ENCODE assay signal across 1 cellular context in genomic region chr2:132439703-132440398, GRCh38.
A peak's percentile ranks its signal among the peaks of the same experiment; 100 is the strongest.
TF ChIP-seq lines count a peak whose summit lies in the region.

No MANE protein-coding gene starts in this region.

TF ChIP-seq in HepG2, 621 proteins besides CTCF, POLR2A, EP300 and RAD21 (continued from another document and continues in another):
- TF ChIP-seq, protein P1, sequence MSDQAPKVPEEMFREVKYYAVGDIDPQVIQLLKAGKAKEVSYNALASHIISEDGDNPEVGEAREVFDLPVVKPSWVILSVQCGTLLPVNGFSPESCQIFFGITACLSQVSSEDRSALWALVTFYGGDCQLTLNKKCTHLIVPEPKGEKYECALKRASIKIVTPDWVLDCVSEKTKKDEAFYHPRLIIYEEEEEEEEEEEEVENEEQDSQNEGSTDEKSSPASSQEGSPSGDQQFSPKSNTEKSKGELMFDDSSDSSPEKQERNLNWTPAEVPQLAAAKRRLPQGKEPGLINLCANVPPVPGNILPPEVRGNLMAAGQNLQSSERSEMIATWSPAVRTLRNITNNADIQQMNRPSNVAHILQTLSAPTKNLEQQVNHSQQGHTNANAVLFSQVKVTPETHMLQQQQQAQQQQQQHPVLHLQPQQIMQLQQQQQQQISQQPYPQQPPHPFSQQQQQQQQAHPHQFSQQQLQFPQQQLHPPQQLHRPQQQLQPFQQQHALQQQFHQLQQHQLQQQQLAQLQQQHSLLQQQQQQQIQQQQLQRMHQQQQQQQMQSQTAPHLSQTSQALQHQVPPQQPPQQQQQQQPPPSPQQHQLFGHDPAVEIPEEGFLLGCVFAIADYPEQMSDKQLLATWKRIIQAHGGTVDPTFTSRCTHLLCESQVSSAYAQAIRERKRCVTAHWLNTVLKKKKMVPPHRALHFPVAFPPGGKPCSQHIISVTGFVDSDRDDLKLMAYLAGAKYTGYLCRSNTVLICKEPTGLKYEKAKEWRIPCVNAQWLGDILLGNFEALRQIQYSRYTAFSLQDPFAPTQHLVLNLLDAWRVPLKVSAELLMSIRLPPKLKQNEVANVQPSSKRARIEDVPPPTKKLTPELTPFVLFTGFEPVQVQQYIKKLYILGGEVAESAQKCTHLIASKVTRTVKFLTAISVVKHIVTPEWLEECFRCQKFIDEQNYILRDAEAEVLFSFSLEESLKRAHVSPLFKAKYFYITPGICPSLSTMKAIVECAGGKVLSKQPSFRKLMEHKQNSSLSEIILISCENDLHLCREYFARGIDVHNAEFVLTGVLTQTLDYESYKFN (CRISPR knock-in tag; conservative IDR thresholded peaks at IDR 0.05), result peak; percentile 71
- no peak for TF ChIP-seq ARHGAP35 (CRISPR knock-in tag; IDR thresholded peaks at IDR 0.05; ENCODE audit: borderline replicate concordance)
- no peak for TF ChIP-seq ZNF33A (CRISPR knock-in tag; IDR thresholded peaks at IDR 0.05; ENCODE audit: borderline replicate concordance)
- TF ChIP-seq PHF8 (CRISPR knock-in tag; IDR thresholded peaks at IDR 0.05), result no peak
- no peak for TF ChIP-seq REL (CRISPR knock-in tag; conservative IDR thresholded peaks at IDR 0.05)
- no peak for TF ChIP-seq RFX1 (IDR thresholded peaks at IDR 0.05)
- TF ChIP-seq ZNF614 (CRISPR knock-in tag; IDR thresholded peaks at IDR 0.05; ENCODE audit: borderline replicate concordance), result peak; percentile 51; the same call in 1 of the 2 replicates
- no peak for TF ChIP-seq ZBTB38 (CRISPR knock-in tag; IDR thresholded peaks at IDR 0.05)
- no peak for TF ChIP-seq GATA4 (IDR thresholded peaks at IDR 0.05; ENCODE audit: borderline replicate concordance, low read depth)
- TF ChIP-seq CENPX (CRISPR knock-in tag; IDR thresholded peaks at IDR 0.05), result no peak
- TF ChIP-seq PITX1 (CRISPR knock-in tag; IDR thresholded peaks at IDR 0.05), result no peak
- TF ChIP-seq DMAP1 (CRISPR knock-in tag; IDR thresholded peaks at IDR 0.05), result 0 out of 2 replicates have a peak, but pooled peaks have one; percentile 37
- 0 out of 2 replicates have a peak, but pooled peaks have one; percentile 51 for TF ChIP-seq ZNF546 (CRISPR knock-in tag; conservative IDR thresholded peaks at IDR 0.05)
- TF ChIP-seq IKZF1 (IDR thresholded peaks at IDR 0.05), result no peak
- TF ChIP-seq ZNF605 (CRISPR knock-in tag; IDR thresholded peaks at IDR 0.05), result no peak
- no peak for TF ChIP-seq ZFP36 (IDR thresholded peaks at IDR 0.05; ENCODE audit: borderline replicate concordance, low read depth, low read length, partially characterized antibody)
- 0 out of 2 replicates have a peak, but pooled peaks have one; percentile 25 for TF ChIP-seq ZNF615 (CRISPR knock-in tag; IDR thresholded peaks at IDR 0.05; ENCODE audit: borderline replicate concordance)
- TF ChIP-seq TBL1XR1 (IDR thresholded peaks at IDR 0.05; ENCODE audit: borderline replicate concordance, low read length, partially characterized antibody), result peak; percentile 39
- TF ChIP-seq CHD4 (IDR thresholded peaks at IDR 0.05; ENCODE audit: borderline replicate concordance, low read length), result no peak
- no peak for TF ChIP-seq SMARCE1 (IDR thresholded peaks at IDR 0.05; ENCODE audit: borderline replicate concordance)
- no peak for TF ChIP-seq FLYWCH1 (CRISPR knock-in tag; IDR thresholded peaks at IDR 0.05)
- TF ChIP-seq ZNF652 (CRISPR knock-in tag; IDR thresholded peaks at IDR 0.05; ENCODE audit: borderline replicate concordance, low read depth), result no peak
- no peak for TF ChIP-seq ZFP1 (CRISPR knock-in tag; IDR thresholded peaks at IDR 0.05)
- no peak for TF ChIP-seq ESRRA (CRISPR knock-in tag; IDR thresholded peaks at IDR 0.05; ENCODE audit: low read depth)
- no peak for TF ChIP-seq ZFX (CRISPR knock-in tag; IDR thresholded peaks at IDR 0.05; ENCODE audit: low read depth)
- TF ChIP-seq, protein P2, sequence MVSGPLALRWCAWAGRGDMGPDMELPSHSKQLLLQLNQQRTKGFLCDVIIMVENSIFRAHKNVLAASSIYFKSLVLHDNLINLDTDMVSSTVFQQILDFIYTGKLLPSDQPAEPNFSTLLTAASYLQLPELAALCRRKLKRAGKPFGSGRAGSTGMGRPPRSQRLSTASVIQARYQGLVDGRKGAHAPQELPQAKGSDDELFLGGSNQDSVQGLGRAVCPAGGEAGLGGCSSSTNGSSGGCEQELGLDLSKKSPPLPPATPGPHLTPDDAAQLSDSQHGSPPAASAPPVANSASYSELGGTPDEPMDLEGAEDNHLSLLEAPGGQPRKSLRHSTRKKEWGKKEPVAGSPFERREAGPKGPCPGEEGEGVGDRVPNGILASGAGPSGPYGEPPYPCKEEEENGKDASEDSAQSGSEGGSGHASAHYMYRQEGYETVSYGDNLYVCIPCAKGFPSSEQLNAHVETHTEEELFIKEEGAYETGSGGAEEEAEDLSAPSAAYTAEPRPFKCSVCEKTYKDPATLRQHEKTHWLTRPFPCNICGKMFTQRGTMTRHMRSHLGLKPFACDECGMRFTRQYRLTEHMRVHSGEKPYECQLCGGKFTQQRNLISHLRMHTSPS (CRISPR knock-in tag; IDR thresholded peaks at IDR 0.05; ENCODE audit: low read depth), result no peak
- TF ChIP-seq HIVEP1 (CRISPR knock-in tag; IDR thresholded peaks at IDR 0.05), result no peak
- TF ChIP-seq, protein P3, sequence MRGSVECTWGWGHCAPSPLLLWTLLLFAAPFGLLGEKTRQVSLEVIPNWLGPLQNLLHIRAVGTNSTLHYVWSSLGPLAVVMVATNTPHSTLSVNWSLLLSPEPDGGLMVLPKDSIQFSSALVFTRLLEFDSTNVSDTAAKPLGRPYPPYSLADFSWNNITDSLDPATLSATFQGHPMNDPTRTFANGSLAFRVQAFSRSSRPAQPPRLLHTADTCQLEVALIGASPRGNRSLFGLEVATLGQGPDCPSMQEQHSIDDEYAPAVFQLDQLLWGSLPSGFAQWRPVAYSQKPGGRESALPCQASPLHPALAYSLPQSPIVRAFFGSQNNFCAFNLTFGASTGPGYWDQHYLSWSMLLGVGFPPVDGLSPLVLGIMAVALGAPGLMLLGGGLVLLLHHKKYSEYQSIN (CRISPR knock-in tag; IDR thresholded peaks at IDR 0.05; ENCODE audit: borderline replicate concordance), result no peak
- TF ChIP-seq ZNF296 (CRISPR knock-in tag; conservative IDR thresholded peaks at IDR 0.05), result no peak
- TF ChIP-seq, protein P4, sequence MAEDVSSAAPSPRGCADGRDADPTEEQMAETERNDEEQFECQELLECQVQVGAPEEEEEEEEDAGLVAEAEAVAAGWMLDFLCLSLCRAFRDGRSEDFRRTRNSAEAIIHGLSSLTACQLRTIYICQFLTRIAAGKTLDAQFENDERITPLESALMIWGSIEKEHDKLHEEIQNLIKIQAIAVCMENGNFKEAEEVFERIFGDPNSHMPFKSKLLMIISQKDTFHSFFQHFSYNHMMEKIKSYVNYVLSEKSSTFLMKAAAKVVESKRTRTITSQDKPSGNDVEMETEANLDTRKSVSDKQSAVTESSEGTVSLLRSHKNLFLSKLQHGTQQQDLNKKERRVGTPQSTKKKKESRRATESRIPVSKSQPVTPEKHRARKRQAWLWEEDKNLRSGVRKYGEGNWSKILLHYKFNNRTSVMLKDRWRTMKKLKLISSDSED (CRISPR knock-in tag; IDR thresholded peaks at IDR 0.05), result no peak
- TF ChIP-seq MTA1 (CRISPR knock-in tag; IDR thresholded peaks at IDR 0.05; ENCODE audit: borderline replicate concordance), result no peak
- no peak for TF ChIP-seq KLF16 (CRISPR knock-in tag; IDR thresholded peaks at IDR 0.05)
- TF ChIP-seq MLLT10 (CRISPR knock-in tag; IDR thresholded peaks at IDR 0.05), result no peak
- TF ChIP-seq CREM (IDR thresholded peaks at IDR 0.05), result no peak
- no peak for TF ChIP-seq CREM (CRISPR knock-in tag; IDR thresholded peaks at IDR 0.05)
- TF ChIP-seq ZNF616 (CRISPR knock-in tag; IDR thresholded peaks at IDR 0.05; ENCODE audit: low read depth), result no peak
- TF ChIP-seq, protein P5, sequence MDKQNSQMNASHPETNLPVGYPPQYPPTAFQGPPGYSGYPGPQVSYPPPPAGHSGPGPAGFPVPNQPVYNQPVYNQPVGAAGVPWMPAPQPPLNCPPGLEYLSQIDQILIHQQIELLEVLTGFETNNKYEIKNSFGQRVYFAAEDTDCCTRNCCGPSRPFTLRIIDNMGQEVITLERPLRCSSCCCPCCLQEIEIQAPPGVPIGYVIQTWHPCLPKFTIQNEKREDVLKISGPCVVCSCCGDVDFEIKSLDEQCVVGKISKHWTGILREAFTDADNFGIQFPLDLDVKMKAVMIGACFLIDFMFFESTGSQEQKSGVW (CRISPR knock-in tag; IDR thresholded peaks at IDR 0.05; ENCODE audit: borderline replicate concordance), result no peak
- TF ChIP-seq ZNF747 (CRISPR knock-in tag; IDR thresholded peaks at IDR 0.05; ENCODE audit: borderline replicate concordance), result no peak
- TF ChIP-seq ZNF709 (CRISPR knock-in tag; IDR thresholded peaks at IDR 0.05), result no peak
- no peak for TF ChIP-seq ZNF367 (CRISPR knock-in tag; IDR thresholded peaks at IDR 0.05; ENCODE audit: borderline replicate concordance)
- TF ChIP-seq, protein P6, sequence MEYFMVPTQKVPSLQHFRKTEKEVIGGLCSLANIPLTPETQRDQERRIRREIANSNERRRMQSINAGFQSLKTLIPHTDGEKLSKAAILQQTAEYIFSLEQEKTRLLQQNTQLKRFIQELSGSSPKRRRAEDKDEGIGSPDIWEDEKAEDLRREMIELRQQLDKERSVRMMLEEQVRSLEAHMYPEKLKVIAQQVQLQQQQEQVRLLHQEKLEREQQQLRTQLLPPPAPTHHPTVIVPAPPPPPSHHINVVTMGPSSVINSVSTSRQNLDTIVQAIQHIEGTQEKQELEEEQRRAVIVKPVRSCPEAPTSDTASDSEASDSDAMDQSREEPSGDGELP (IDR thresholded peaks at IDR 0.05; ENCODE audit: borderline replicate concordance, low read depth), result no peak
- no peak for TF ChIP-seq REXO4 (CRISPR knock-in tag; IDR thresholded peaks at IDR 0.05; ENCODE audit: borderline replicate concordance)
- TF ChIP-seq ZKSCAN8 (CRISPR knock-in tag; IDR thresholded peaks at IDR 0.05; ENCODE audit: borderline replicate concordance), result no peak
- TF ChIP-seq NFYB (CRISPR knock-in tag; IDR thresholded peaks at IDR 0.05), result no peak
- no peak for TF ChIP-seq ZNF142 (CRISPR knock-in tag; IDR thresholded peaks at IDR 0.05)
- TF ChIP-seq ISX (CRISPR knock-in tag; conservative IDR thresholded peaks at IDR 0.05), result no peak
- no peak for TF ChIP-seq FOSL2 (CRISPR knock-in tag; IDR thresholded peaks at IDR 0.05)
- peak; percentile 24; the same call in 1 of the 2 replicates for TF ChIP-seq BHLHE40 (IDR thresholded peaks at IDR 0.05; ENCODE audit: low read length)
- TF ChIP-seq U2AF2 (IDR thresholded peaks at IDR 0.05; ENCODE audit: low read depth, low read length), result no peak
- no peak for TF ChIP-seq ZNF770 (CRISPR knock-in tag; IDR thresholded peaks at IDR 0.05)
- no peak for TF ChIP-seq FOXO1 (CRISPR knock-in tag; IDR thresholded peaks at IDR 0.05)
- TF ChIP-seq MXD4 (CRISPR knock-in tag; IDR thresholded peaks at IDR 0.05), result no peak
- no peak for TF ChIP-seq ZFP37 (CRISPR knock-in tag; IDR thresholded peaks at IDR 0.05; ENCODE audit: borderline replicate concordance)
- TF ChIP-seq HNRNPH1 (optimal IDR thresholded peaks at IDR 0.05; ENCODE audit: low read depth, low read length), result no peak
- peak; percentile 45 for TF ChIP-seq XRCC5 (optimal IDR thresholded peaks at IDR 0.05; ENCODE audit: low read length)
- TF ChIP-seq SRSF1 (optimal IDR thresholded peaks at IDR 0.05; ENCODE audit: low read depth, low read length), result no peak
- no peak; the same call in 1 of the 2 replicates for TF ChIP-seq ZNF460 (CRISPR knock-in tag; IDR thresholded peaks at IDR 0.05; ENCODE audit: borderline replicate concordance)
